In genomic region chr14:54567224-54567633, GRCh38 we compare ENCODE assay signal across 8 cellular contexts. TPM values are rescaled to one million over a fixed set of nuclear protein-coding genes. Genes with fewer than 3 reads are reported as not detected.
DNase-seq lines count a peak whose midpoint lies in the region; ATAC-seq and TF ChIP-seq lines count a peak whose summit lies in the region.

No MANE protein-coding gene starts in this region.

- POLR2A ChIA-PET in HEK293 (lab: Yijun Ruan, JAX), result interaction anchor here (0.6 to 2.7 kb wide), 12 partner anchors 10 to 239 kb away, joined by 3 to 23 read pairs (median 4); no protein-coding TSS in a partner anchor
- POLR2A ChIA-PET in activated CD4-positive, alpha-beta memory T cell treated with anti-CD3 and anti-CD28 coated beads, Interleukin-2, amount 10 ng/mL, durations not matched to agents 7 days and 5 days (lab: Charles Lee), result interaction anchor here (0.8 to 4.5 kb wide), 6 partner anchors 60 to 460 kb away, joined by 3 to 60 read pairs (median 6); partner anchors contain the start of genes SOCS4 and WDHD1

- peaks cover 50 to 57% (median 56%) of the 10 kb centered on the region in 3 donors for H3K27me3 Mint-ChIP-seq in CD14-positive monocyte (ENCODE audit: low read depth in 3 of 3)
- peaks cover 40% of the 10 kb centered on the region for H3K27me3 Mint-ChIP-seq in activated CD4-positive, alpha-beta memory T cell treated with anti-CD3 and anti-CD28 coated beads, Interleukin-2, amount 10 ng/mL, durations not matched to agents 7 days and 5 days

- TF ChIP-seq CTCF in CD14-positive monocyte (IDR thresholded peaks at IDR 0.05), result peak; percentile 1
- no peak for TF ChIP-seq CTCF in HEK293 (tag by site-specific recombination; IDR thresholded peaks at IDR 0.05)
- TF ChIP-seq CTCF in right atrium auricular region (IDR thresholded peaks at IDR 0.05), result no peak

- CTCF ChIA-PET in HEK293 (lab: Yijun Ruan, JAX), result interaction anchor here (0.6 to 2.1 kb wide), 8 partner anchors 33 to 239 kb away, joined by 3 to 13 read pairs (median 3); no protein-coding TSS in a partner anchor
- CTCF ChIA-PET in activated CD4-positive, alpha-beta memory T cell treated with anti-CD3 and anti-CD28 coated beads, Interleukin-2, amount 10 ng/mL, durations not matched to agents 7 days and 5 days (lab: Charles Lee), result interaction anchor here (0.8 to 10.1 kb wide), 12 partner anchors 8 to 314 kb away, joined by 3 to 238 read pairs (median 4); no protein-coding TSS in a partner anchor

- peak overlapping the region; percentile 95 to 97 for H3K4me3 Mint-ChIP-seq in CD14-positive monocyte
- peak overlapping the region; percentile 89 for H3K4me3 Mint-ChIP-seq in activated CD4-positive, alpha-beta memory T cell treated with anti-CD3 and anti-CD28 coated beads, Interleukin-2, amount 10 ng/mL, durations not matched to agents 7 days and 5 days

- H3K4me1 ChIP-seq in HEK293 (ENCODE audit: control insufficient read depth, insufficient read depth, low read length) (peaks cover 5% of the 10 kb centered on the region; the same call in 1 of the 2 replicates), right atrium auricular region (peaks cover 0 to 45% of the 10 kb centered on the region in 2 donors)

- H3K9me3 ChIP-seq in HEK293 (ENCODE audit: control insufficient read depth, insufficient read depth, low read depth, low read length) (no peaks in the 10 kb centered on the region), right atrium auricular region (peaks cover 0 to under 1% of the 10 kb centered on the region in 2 donors)

- peaks cover 4 to 10% of the 10 kb centered on the region in 2 donors for H3K36me3 Mint-ChIP-seq in CD14-positive monocyte
- H3K36me3 Mint-ChIP-seq in activated CD4-positive, alpha-beta memory T cell treated with anti-CD3 and anti-CD28 coated beads, Interleukin-2, amount 10 ng/mL, durations not matched to agents 7 days and 5 days (ENCODE audit: low read depth), result peaks cover 4% of the 10 kb centered on the region

- intact Hi-C loops in CD14-positive monocyte (cut with micrococcal nuclease), result loop anchor here in 1 of 2 donors (5.0 kb wide), 1 partner anchor 240 kb away; no protein-coding TSS in a partner anchor

- peak overlapping the region; percentile 77 for H3K4me3 ChIP-seq in HEK293 (ENCODE audit: low read depth, low read length)
- H3K4me3 ChIP-seq in right atrium auricular region, result peak overlapping the region; percentile 72 to 76

- H3K4me1 Mint-ChIP-seq in CD14-positive monocyte, result peaks cover 28% of the 10 kb centered on the region
- H3K4me1 Mint-ChIP-seq in activated CD4-positive, alpha-beta memory T cell treated with anti-CD3 and anti-CD28 coated beads, Interleukin-2, amount 10 ng/mL, durations not matched to agents 7 days and 5 days, result peaks cover 19% of the 10 kb centered on the region

- peak overlapping the region; percentile 77; the same call in 1 of the 2 replicates for H3K27ac ChIP-seq in HEK293 (ENCODE audit: extremely low read depth, low read depth, low read length)
- peak overlapping the region; percentile 99 for H3K27ac ChIP-seq in right atrium auricular region

- H3K36me3 ChIP-seq in HEK293 (ENCODE audit: control insufficient read depth in 2 of 2, insufficient read depth in 1 of 2, low read length in 2 of 2) (peaks cover 0 to 6% of the 10 kb centered on the region in 2 experiments; a peak in 1 of 3 replicates), right atrium auricular region (peaks cover 14% of the 10 kb centered on the region)

- H3K27me3 ChIP-seq in right atrium auricular region, result no peaks in the 10 kb centered on the region

- no peak overlapping the region for H3K27ac Mint-ChIP-seq in CD14-positive monocyte
- H3K27ac Mint-ChIP-seq in activated CD4-positive, alpha-beta memory T cell treated with anti-CD3 and anti-CD28 coated beads, Interleukin-2, amount 10 ng/mL, durations not matched to agents 7 days and 5 days, result no peak overlapping the region

- H3K9me3 Mint-ChIP-seq in CD14-positive monocyte, result peaks cover 3 to 14% (median 7%) of the 10 kb centered on the region in 7 donors
- peaks cover 4% of the 10 kb centered on the region for H3K9me3 Mint-ChIP-seq in activated CD4-positive, alpha-beta memory T cell treated with anti-CD3 and anti-CD28 coated beads, Interleukin-2, amount 10 ng/mL, durations not matched to agents 7 days and 5 days

- DNase-seq in CD14-positive monocyte (ENCODE audit: low spot score) (no peak), right atrium auricular region (ENCODE audit: low spot score) (no peak), retina (peak; percentile 71), HPDE6-E6E7 (ENCODE audit: extremely low spot score) (no peak), NCI-H187 treated with DMSO at 0.1 percent for 48 hours (lab: John Stamatoyannopoulos, UW) (no peak)
- DNase-seq in activated CD4-positive, alpha-beta memory T cell treated with anti-CD3 and anti-CD28 coated beads, Interleukin-2, amount 10 ng/mL, durations not matched to agents 7 days and 5 days, result no peak

- no peak for ATAC-seq in GM18519 (IDR thresholded peaks at IDR 0.05; ENCODE audit: low FRiP score, unreplicated experiment)

TF ChIP-seq in HEK293, 187 proteins besides CTCF, POLR2A, EP300 and RAD21 (continues in another document):
- TF ChIP-seq ZFHX2 (tag by site-specific recombination; conservative IDR thresholded peaks at IDR 0.05) (peak; percentile 59; the same call in 1 of the 2 replicates), ZNF202 (tag by site-specific recombination; IDR thresholded peaks at IDR 0.05; ENCODE audit: borderline replicate concordance) (no peak), HIC1 (tag by site-specific recombination; IDR thresholded peaks at IDR 0.05) (peak; percentile 52; the same call in 1 of the 2 replicates), ZBTB10 (tag by site-specific recombination; IDR thresholded peaks at IDR 0.05) (peak; percentile 7; the same call in 1 of the 2 replicates), ZNF350 (tag by site-specific recombination; IDR thresholded peaks at IDR 0.05) (no peak), PATZ1 (tag by site-specific recombination; IDR thresholded peaks at IDR 0.05) (peak; percentile 61), ZIC2 (tag by site-specific recombination; IDR thresholded peaks at IDR 0.05) (peak; percentile 76), ZNF169 (tag by site-specific recombination; IDR thresholded peaks at IDR 0.05) (no peak), ZXDB (tag by site-specific recombination; IDR thresholded peaks at IDR 0.05) (peak; percentile 88), ZNF768 (tag by site-specific recombination; IDR thresholded peaks at IDR 0.05) (no peak)

RNA-seq across cellular contexts. Expression of gene SAMD4A, which starts 0.3 kb away (rescaled TPM):
- polyA plus RNA-seq in CD14-positive monocyte, result 1 to 10 TPM; 4.2 to 8.6 TPM
- 1 to 10 TPM; 1.0 to 1.2 TPM for total RNA-seq in activated CD4-positive, alpha-beta memory T cell treated with anti-CD3 and anti-CD28 coated beads, Interleukin-2, amount 10 ng/mL, durations not matched to agents 7 days and 5 days
- total RNA-seq in right atrium auricular region, result 100 to 1,000 TPM in 1 of 2 donors, 10 to 100 TPM in 1; 74.5 to 102 TPM

RNA-seq across cellular contexts. Expression of gene CGRRF1, which starts 57.5 kb away (rescaled TPM):
- polyA plus RNA-seq in CD14-positive monocyte, result 10 to 100 TPM; 18.6 to 19.4 TPM
- total RNA-seq in activated CD4-positive, alpha-beta memory T cell treated with anti-CD3 and anti-CD28 coated beads, Interleukin-2, amount 10 ng/mL, durations not matched to agents 7 days and 5 days, result 10 to 100 TPM; 13.3 to 14.0 TPM
- 10 to 100 TPM; 12.4 to 17.4 TPM for total RNA-seq in right atrium auricular region

Comparison
In these comparisons a context has a peak if more than half of its experiments do, and no peak if none do; other contexts are left out.
1. RNA of gene SAMD4A, which starts 0.3 kb away (total RNA-seq): 74.5 to 102 TPM in right atrium auricular region; 1.0 to 1.2 TPM in activated CD4-positive, alpha-beta memory T cell treated with anti-CD3 and anti-CD28 coated beads, Interleukin-2, amount 10 ng/mL, durations not matched to agents 7 days and 5 days; every median in the first group is over 10 times any median in the second.